ENCODE assay signal across 9 cellular contexts in genomic region chr17:36188891-36189306, GRCh38. TPM values are rescaled to one million over a fixed set of nuclear protein-coding genes. Genes with fewer than 3 reads are reported as not detected.
DNase-seq lines count a peak whose midpoint lies in the region; ATAC-seq and TF ChIP-seq lines count a peak whose summit lies in the region.
"Had no signal": no experiment of that assay in that cellular context is flagged by ENCODE, and none has a peak within 500 bp of the region (broad histone marks: within the 10 kb centered on the region; RNA-seq: fewer than 3 reads in every experiment).

No MANE protein-coding gene starts in this region.

- no peak overlapping the region for H2AFZ ChIP-seq in smooth muscle cell (ENCODE audit: low read depth)

- CTCF ChIA-PET in activated CD8-positive, alpha-beta T cell treated with anti-CD3 and anti-CD28 coated beads for 36 hours (lab: Charles Lee): no interaction called here

- peaks cover 45% of the 10 kb centered on the region for H3K4me1 Mint-ChIP-seq in activated CD8-positive, alpha-beta T cell treated with anti-CD3 and anti-CD28 coated beads for 36 hours (ENCODE audit: low read depth)

- H3K4me2 ChIP-seq in smooth muscle cell: no peak overlapping the region

- no peaks in the 10 kb centered on the region for H3K36me3 ChIP-seq in smooth muscle cell (ENCODE audit: low read depth)
- H3K36me3 ChIP-seq in MG63: no peaks in the 10 kb centered on the region

- no peaks in the 10 kb centered on the region for H3F3A ChIP-seq in smooth muscle cell (ENCODE audit: low read depth)

- no peak overlapping the region for H3K9ac ChIP-seq in smooth muscle cell (ENCODE audit: low read depth)

- peaks cover 25% of the 10 kb centered on the region for H3K27me3 ChIP-seq in smooth muscle cell (ENCODE audit: low read depth)
- peaks cover 7% of the 10 kb centered on the region for H3K27me3 ChIP-seq in MG63

- peak overlapping the region; percentile 90 for H3K27ac Mint-ChIP-seq in activated CD8-positive, alpha-beta T cell treated with anti-CD3 and anti-CD28 coated beads for 36 hours
- H3K27ac Mint-ChIP-seq: brain had no signal

- H3K4me3 ChIP-seq in smooth muscle cell: no peak overlapping the region
- no peak overlapping the region for H3K4me3 ChIP-seq in MG63

- 67% methylated on average over 7 of the region's 7 CpGs for WGBS in smooth muscle cell (ENCODE audit: low lambda C conversion rate)

- POLR2A ChIA-PET in activated CD8-positive, alpha-beta T cell treated with anti-CD3 and anti-CD28 coated beads for 36 hours (lab: Charles Lee): interaction anchor here (1.0 kb wide), 1 partner anchor 13 kb away, joined by 3 read pairs; no protein-coding TSS in a partner anchor

- no peak for TF ChIP-seq CTCF in activated CD8-positive, alpha-beta T cell treated with anti-CD3 and anti-CD28 coated beads for 36 hours (IDR thresholded peaks at IDR 0.05)
- no peak for TF ChIP-seq CTCF in smooth muscle cell (IDR thresholded peaks at IDR 0.05; ENCODE audit: borderline replicate concordance, insufficient read depth, poor library complexity, severe bottlenecking)

- peaks cover 7% of the 10 kb centered on the region for H3K27me3 Mint-ChIP-seq in activated CD8-positive, alpha-beta T cell treated with anti-CD3 and anti-CD28 coated beads for 36 hours

- H3K9me3 ChIP-seq in smooth muscle cell (replicated peaks; ENCODE audit: low read depth) (no peaks in the 10 kb centered on the region), MG63 (no peaks in the 10 kb centered on the region)

- peak; percentile 77 for DNase-seq in activated CD8-positive, alpha-beta T cell treated with anti-CD3 and anti-CD28 coated beads for 36 hours
- DNase-seq in posterior vena cava (ENCODE audit: low spot score) (peak; percentile 70), smooth muscle cell (lab: John Stamatoyannopoulos, UW; ENCODE audit: unreplicated experiment) (no peak), MG63 (no peak), HCEC 1CT (no peak)

- intact Hi-C loops in activated CD8-positive, alpha-beta T cell treated with anti-CD3 and anti-CD28 coated beads for 36 hours (cut with micrococcal nuclease): no loop called here
- intact Hi-C loops in posterior vena cava (cut with DNase I): no loop called here

- ATAC-seq in GM19324 (IDR thresholded peaks at IDR 0.05; ENCODE audit: low FRiP score, unreplicated experiment): peak; percentile 42
- ATAC-seq in HG03097 (IDR thresholded peaks at IDR 0.05; ENCODE audit: low FRiP score, unreplicated experiment): peak; percentile 40
- peak; percentile 90 for ATAC-seq in activated CD8-positive, alpha-beta T cell treated with anti-CD3 and anti-CD28 coated beads for 36 hours

- no peaks in the 10 kb centered on the region for H3K9me3 Mint-ChIP-seq in activated CD8-positive, alpha-beta T cell treated with anti-CD3 and anti-CD28 coated beads for 36 hours
- H3K9me3 Mint-ChIP-seq: brain had no signal

- H3K4me1 ChIP-seq in smooth muscle cell (ENCODE audit: low read depth): no peaks in the 10 kb centered on the region

- no peaks in the 10 kb centered on the region for H3K36me3 Mint-ChIP-seq in activated CD8-positive, alpha-beta T cell treated with anti-CD3 and anti-CD28 coated beads for 36 hours (ENCODE audit: low read depth)
- H3K36me3 Mint-ChIP-seq: brain had no signal

- H3K79me2 ChIP-seq in smooth muscle cell (ENCODE audit: low read depth): no peaks in the 10 kb centered on the region

- no peak overlapping the region for H3K27ac ChIP-seq in smooth muscle cell (ENCODE audit: low read depth)

- H4K20me1 ChIP-seq in smooth muscle cell (ENCODE audit: low read depth): no peaks in the 10 kb centered on the region

- no peak overlapping the region for H3K4me3 Mint-ChIP-seq in activated CD8-positive, alpha-beta T cell treated with anti-CD3 and anti-CD28 coated beads for 36 hours
- H3K4me3 Mint-ChIP-seq: brain had no signal

RNA-seq across cellular contexts. Expression of gene CCL3L1, which starts 7.7 kb away (rescaled TPM):
- 10 to 100 TPM; 33.8 to 35.1 TPM for total RNA-seq in activated CD8-positive, alpha-beta T cell treated with anti-CD3 and anti-CD28 coated beads for 36 hours
- total RNA-seq in posterior vena cava (not detected), smooth muscle cell (0.81 TPM in 1 of 2 replicates, not detected in the other)
- 1.9 TPM in 1 of 2 replicates, not detected in the other for polyA plus RNA-seq in smooth muscle cell
- total RNA-seq in MG63 (2014; rRNA removed; shearing (Covaris generic); ENCODE audit: low replicate concordance): not detected in 2 replicates
- polyA plus RNA-seq: neural cell had no signal

RNA-seq across cellular contexts. Expression of gene TBC1D3B, which starts 12.5 kb away (rescaled TPM):
- total RNA-seq in activated CD8-positive, alpha-beta T cell treated with anti-CD3 and anti-CD28 coated beads for 36 hours: 1 to 10 TPM; 6.6 to 9.0 TPM
- total RNA-seq in posterior vena cava: 1 to 10 TPM; 2.9 to 3.8 TPM
- not detected in 2 replicates for total RNA-seq in smooth muscle cell
- polyA plus RNA-seq in smooth muscle cell: 1.4 and 2.8 TPM in 2 replicates
- not detected in 2 replicates for total RNA-seq in MG63 (2014; rRNA removed; shearing (Covaris generic); ENCODE audit: low replicate concordance)

RNA-seq across cellular contexts. Expression of gene CCL4L2, which starts 22.0 kb away (rescaled TPM):
- 100 to 1,000 TPM in 1 of 2 experiments, 10 to 100 TPM in 1; 95.1 to 102 TPM for total RNA-seq in activated CD8-positive, alpha-beta T cell treated with anti-CD3 and anti-CD28 coated beads for 36 hours
- total RNA-seq in posterior vena cava (not detected), smooth muscle cell (not detected in 2 replicates)
- polyA plus RNA-seq in smooth muscle cell: 0.35 TPM in 1 of 2 replicates, not detected in the other
- not detected in 2 replicates for total RNA-seq in MG63 (2014; rRNA removed; shearing (Covaris generic); ENCODE audit: low replicate concordance)
- polyA plus RNA-seq: neural cell had no signal

Comparison
In these comparisons a context has a peak if more than half of its experiments do, and no peak if none do; other contexts are left out.
1. ATAC-seq: peak in every context shown above with its lines; median percentile 90 in activated CD8-positive, alpha-beta T cell treated with anti-CD3 and anti-CD28 coated beads for 36 hours; 42 in GM19324; 40 in HG03097.
2. DNase-seq: peak in activated CD8-positive, alpha-beta T cell treated with anti-CD3 and anti-CD28 coated beads for 36 hours (single experiment) and posterior vena cava (single experiment); none in smooth muscle cell (single experiment), MG63 (single experiment) and HCEC 1CT (single experiment).
3. RNA of gene CCL3L1, which starts 7.7 kb away (total RNA-seq): 33.8 to 35.1 TPM in activated CD8-positive, alpha-beta T cell treated with anti-CD3 and anti-CD28 coated beads for 36 hours; 0.81 TPM in smooth muscle cell, not detected in posterior vena cava and not detected in MG63; every median in the first group is over 10 times any median in the second.